In genomic region chr6:35317483-35318199, GRCh38 we compare ENCODE assay signal across 8 cellular contexts. TPM values are rescaled to one million over a fixed set of nuclear protein-coding genes. Genes with fewer than 3 reads are reported as not detected.
DNase-seq lines count a peak whose midpoint lies in the region; ATAC-seq and TF ChIP-seq lines count a peak whose summit lies in the region.

No MANE protein-coding gene starts in this region.

- peak overlapping the region; percentile 87 for H3K4me3 Mint-ChIP-seq in endothelial cell (ENCODE audit: unreplicated experiment)
- no peak overlapping the region for H3K4me3 Mint-ChIP-seq in naive thymus-derived CD4-positive, alpha-beta T cell

- CTCF ChIA-PET in AG04450 (lab: Charles Lee), result interaction anchor here (0.8 to 3.5 kb wide), 6 partner anchors 10 to 132 kb away, joined by 3 to 18 read pairs (median 4); no protein-coding TSS in a partner anchor
- CTCF ChIA-PET in naive thymus-derived CD4-positive, alpha-beta T cell (lab: Charles Lee), result interaction anchor here (1.1 to 16.2 kb wide), 4 partner anchors 14 to 133 kb away, joined by 3 to 346 read pairs (median 58); partner anchors contain the start of gene DEF6

- H3K27ac Mint-ChIP-seq in endothelial cell (ENCODE audit: unreplicated experiment), result no peak overlapping the region
- peak overlapping the region; percentile 52 to 99 (median 75) for H3K27ac Mint-ChIP-seq in naive thymus-derived CD4-positive, alpha-beta T cell

- peaks cover 18% of the 10 kb centered on the region for H3K4me1 Mint-ChIP-seq in endothelial cell (ENCODE audit: unreplicated experiment)
- peaks cover 39 to 76% (median 64%) of the 10 kb centered on the region in 7 donors for H3K4me1 Mint-ChIP-seq in naive thymus-derived CD4-positive, alpha-beta T cell

- POLR2A ChIA-PET in AG04450 (lab: Yijun Ruan, JAX), result interaction anchor here (0.5 to 1.2 kb wide), 6 partner anchors 29 to 557 kb away, joined by 3 to 7 read pairs (median 4); partner anchors contain the start of gene ZNF76
- POLR2A ChIA-PET in naive thymus-derived CD4-positive, alpha-beta T cell (lab: Charles Lee), result interaction anchor here (0.6 to 18.0 kb wide), 4 partner anchors 9 to 1078 kb away, joined by 3 to 318 read pairs (median 126); partner anchors contain the start of gene DEF6

- no peaks in the 10 kb centered on the region for H3K27me3 Mint-ChIP-seq in endothelial cell (ENCODE audit: unreplicated experiment)
- H3K27me3 Mint-ChIP-seq in naive thymus-derived CD4-positive, alpha-beta T cell, result no peaks in the 10 kb centered on the region

- H3K9me3 Mint-ChIP-seq in endothelial cell (ENCODE audit: unreplicated experiment), result no peaks in the 10 kb centered on the region
- H3K9me3 Mint-ChIP-seq in naive thymus-derived CD4-positive, alpha-beta T cell, result no peaks in the 10 kb centered on the region

- H3K27ac ChIP-seq in AG04450 (ENCODE audit: low read depth, low read length), result no peak overlapping the region
- H3K27ac ChIP-seq in naive thymus-derived CD4-positive, alpha-beta T cell (ENCODE audit: low read depth, low read length), result peak overlapping the region; percentile 31

- TF ChIP-seq CTCF in AG04450 (IDR thresholded peaks at IDR 0.05; ENCODE audit: low read depth, low read length) (peak; percentile 17; the same call in 1 of the 2 replicates), endothelial cell (IDR thresholded peaks at IDR 0.05; ENCODE audit: unreplicated experiment) (no peak)

- intact Hi-C loops in naive thymus-derived CD4-positive, alpha-beta T cell (cut with micrococcal nuclease), result no loop called here

- H3K36me3 ChIP-seq in MG63 (no peaks in the 10 kb centered on the region), HAP-1 (replicated peaks) (no peaks in the 10 kb centered on the region)
- H3K36me3 ChIP-seq in naive thymus-derived CD4-positive, alpha-beta T cell (ENCODE audit: control insufficient read depth in 2 of 3, insufficient read depth in 3 of 3, low read length in 3 of 3), result peaks cover 38 to 66% (median 39%) of the 10 kb centered on the region in 3 experiments

- H3K4me3 ChIP-seq in AG04450 (ENCODE audit: low read depth, low read length) (peak overlapping the region; percentile 64), MG63 (peak overlapping the region; percentile 58), HAP-1 (no peak overlapping the region)
- no peak overlapping the region for H3K4me3 ChIP-seq in naive thymus-derived CD4-positive, alpha-beta T cell (ENCODE audit: low read length)

- in situ Hi-C loops in HAP-1 (cut with MboI; ENCODE audit: low sequenced_read_pairs), result no loop called here

- DNase-seq in AG04450 (ENCODE audit: low read depth, low spot score) (no peak), MG63 (no peak), endothelial cell (ENCODE audit: low spot score) (no peak), HAP-1 (ENCODE audit: low spot score in 2 of 2) (no peak), T-helper 2 cell (no peak), NOMO-1 treated with DMSO at 0.1 percent for 48 hours (lab: John Stamatoyannopoulos, UW; ENCODE audit: unreplicated experiment) (no peak)
- DNase-seq in naive thymus-derived CD4-positive, alpha-beta T cell, result no peak

- peaks cover 17 to 33% of the 10 kb centered on the region in 2 donors for H3K4me1 ChIP-seq in naive thymus-derived CD4-positive, alpha-beta T cell (ENCODE audit: control insufficient read depth in 2 of 2, insufficient read depth in 2 of 2, low read length in 2 of 2)
- no peaks in the 10 kb centered on the region for H3K4me1 ChIP-seq in HAP-1

- H3K36me3 Mint-ChIP-seq in endothelial cell (ENCODE audit: low read depth, unreplicated experiment), result peaks cover 30% of the 10 kb centered on the region
- peaks cover 23 to 79% (median 51%) of the 10 kb centered on the region in 5 donors for H3K36me3 Mint-ChIP-seq in naive thymus-derived CD4-positive, alpha-beta T cell

- no peaks in the 10 kb centered on the region for H3K9me3 ChIP-seq in AG04450 (ENCODE audit: control insufficient read depth, insufficient read depth, low read length)
- peaks cover 4% of the 10 kb centered on the region for H3K9me3 ChIP-seq in MG63
- H3K9me3 ChIP-seq in naive thymus-derived CD4-positive, alpha-beta T cell (ENCODE audit: control insufficient read depth in 2 of 3, low read length in 3 of 3), result no peaks in the 10 kb centered on the region
- H3K9me3 ChIP-seq in HAP-1, result no peaks in the 10 kb centered on the region

- no peak for ATAC-seq in naive thymus-derived CD4-positive, alpha-beta T cell
- no peak for ATAC-seq in HG03175 (IDR thresholded peaks at IDR 0.05; ENCODE audit: unreplicated experiment)

- H3K27me3 ChIP-seq in AG04450 (ENCODE audit: control insufficient read depth, insufficient read depth, low read length), result no peaks in the 10 kb centered on the region
- peaks cover 32% of the 10 kb centered on the region for H3K27me3 ChIP-seq in MG63
- no peaks in the 10 kb centered on the region for H3K27me3 ChIP-seq in naive thymus-derived CD4-positive, alpha-beta T cell (ENCODE audit: control insufficient read depth in 2 of 2, insufficient read depth in 2 of 2, low read length in 2 of 2)
- no peaks in the 10 kb centered on the region for H3K27me3 ChIP-seq in HAP-1 (ENCODE audit: low read depth)

RNA-seq across cellular contexts. Expression of gene DEF6, which starts 20.0 kb away (rescaled TPM):
- polyA plus RNA-seq in AG04450 (2011; rRNA removed), result 2.5 and 2.6 TPM in 2 replicates
- 1.6 and 2.4 TPM in 2 replicates for polyA minus RNA-seq in AG04450 (2011; rRNA and poly(A)+ RNA removed)
- 0.33 TPM in 1 of 2 replicates, not detected in the other for total RNA-seq in MG63 (2014; rRNA removed; shearing (Covaris generic); ENCODE audit: low replicate concordance)
- total RNA-seq in endothelial cell (ENCODE audit: unreplicated experiment), result 24.0 TPM
- 100 to 1,000 TPM; 219 to 250 (median 225) TPM for total RNA-seq in naive thymus-derived CD4-positive, alpha-beta T cell
- polyA plus RNA-seq in naive thymus-derived CD4-positive, alpha-beta T cell, result 100 to 1,000 TPM; 113 to 234 TPM

RNA-seq across cellular contexts. Expression of gene PPARD, which starts 24.7 kb away (rescaled TPM):
- polyA plus RNA-seq in AG04450 (2011; rRNA removed), result 26.9 and 32.9 TPM in 2 replicates
- 28.9 and 37.3 TPM in 2 replicates for polyA minus RNA-seq in AG04450 (2011; rRNA and poly(A)+ RNA removed)
- 5.9 and 15.7 TPM in 2 replicates for total RNA-seq in MG63 (2014; rRNA removed; shearing (Covaris generic); ENCODE audit: low replicate concordance)
- total RNA-seq in endothelial cell (ENCODE audit: unreplicated experiment), result 38.7 TPM
- total RNA-seq in naive thymus-derived CD4-positive, alpha-beta T cell, result 10 to 100 TPM; 29.3 to 47.1 (median 36.0) TPM
- polyA plus RNA-seq in naive thymus-derived CD4-positive, alpha-beta T cell, result 10 to 100 TPM in 1 of 2 donors, 1 to 10 TPM in 1; 7.3 to 20.2 TPM

RNA-seq across cellular contexts. Expression of gene ZNF76, which starts 58.1 kb away (rescaled TPM):
- 10.2 and 14.3 TPM in 2 replicates for polyA plus RNA-seq in AG04450 (2011; rRNA removed)
- polyA minus RNA-seq in AG04450 (2011; rRNA and poly(A)+ RNA removed), result 19.0 and 25.8 TPM in 2 replicates
- total RNA-seq in MG63 (2014; rRNA removed; shearing (Covaris generic); ENCODE audit: low replicate concordance), result 14.2 and 14.9 TPM in 2 replicates
- 26.4 TPM for total RNA-seq in endothelial cell (ENCODE audit: unreplicated experiment)
- total RNA-seq in naive thymus-derived CD4-positive, alpha-beta T cell, result 100 to 1,000 TPM in 2 of 5 experiments, 10 to 100 TPM in 3; 44.4 to 110 (median 77.2) TPM
- polyA plus RNA-seq in naive thymus-derived CD4-positive, alpha-beta T cell, result 10 to 100 TPM; 20.6 to 42.0 TPM

Comparison
In these comparisons a context has a peak if more than half of its experiments do, and no peak if none do; other contexts are left out.
1. H3K4me3 ChIP-seq: peak in AG04450 (single experiment) and MG63 (single experiment); none in naive thymus-derived CD4-positive, alpha-beta T cell (single experiment) and HAP-1 (single experiment).
2. RNA of gene DEF6, which starts 20.0 kb away (total RNA-seq): 219 to 250 TPM in naive thymus-derived CD4-positive, alpha-beta T cell and 24.0 TPM in endothelial cell (single experiment); 0.33 TPM in MG63; every median in the first group is over 10 times any median in the second.